Comparison of ENCODE assay signal across 27 cellular contexts in the genomic region with DNA sequence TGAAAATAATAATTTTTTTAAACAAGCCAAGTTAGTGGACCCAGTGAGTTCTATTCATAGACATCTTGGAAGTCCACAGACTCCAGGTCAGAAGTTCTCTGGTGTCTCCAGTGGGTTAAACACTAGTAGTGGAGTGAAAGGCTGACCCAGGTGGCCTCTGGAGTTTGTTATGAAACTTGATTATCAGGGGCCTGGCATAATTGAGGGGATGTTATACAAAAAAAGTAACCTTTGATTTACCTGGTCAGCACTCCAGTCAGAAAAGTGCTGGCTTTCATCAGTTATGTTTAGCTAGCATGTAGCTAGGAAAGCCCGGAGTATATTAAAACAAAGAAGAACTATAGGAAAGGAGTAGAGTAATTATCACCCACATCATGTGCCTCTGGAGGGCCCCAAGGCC.
"Had no signal": no experiment of that assay in that cellular context is flagged by ENCODE, and none has a peak within 500 bp of the region (broad histone marks: within the 10 kb centered on the region; RNA-seq: fewer than 3 reads in every experiment).

No MANE protein-coding gene starts in this region.

- H2AFZ ChIP-seq: neural progenitor cell had no signal

- H3K36me3 ChIP-seq: neural progenitor cell, neutrophil, right atrium auricular region, stomach, suprapubic skin, thoracic aorta, tibial artery, uterus had no signal

- H3K36me3 Mint-ChIP-seq: mesothelial cell of epicardium, naive B cell, natural killer cell, neural progenitor cell had no signal

- H3K9ac ChIP-seq: neural progenitor cell had no signal

- H3K4me3 ChIP-seq: lung, neural progenitor cell, right atrium auricular region, skin epidermis, stomach, suprapubic skin, thoracic aorta, tibial artery, uterus had no signal

- H3K27ac Mint-ChIP-seq: mesothelial cell of epicardium; naive B cell; natural killer cell; nephron progenitor cell; neural progenitor cell; stimulated activated naive B cell treated with anti-CD40 and anti-IgM and Interleukin-4, amounts not matched to agents 10 μg/mL and 1 μg/mL and 100 μg/mL, for 72 hours had no signal

- H3K4me2 ChIP-seq: neural progenitor cell had no signal

- H3K27me3 Mint-ChIP-seq: naive B cell; progenitor cell of endocrine pancreas; stimulated activated naive B cell treated with anti-CD40 and anti-IgM and Interleukin-4, amounts not matched to agents 10 μg/mL and 1 μg/mL and 100 μg/mL, for 72 hours had no signal

- H3K27ac ChIP-seq: neural progenitor cell, neutrophil, right atrium auricular region, skin epidermis, stomach, suprapubic skin, thoracic aorta, tibial artery, uterus had no signal

- ATAC-seq: natural killer cell; sciatic nerve; stimulated activated naive B cell treated with anti-CD40 and anti-IgM and Interleukin-4, amounts not matched to agents 10 μg/mL and 1 μg/mL and 100 μg/mL, for 72 hours; stimulated activated naive CD8-positive, alpha-beta T cell treated with anti-CD3 and anti-CD28 coated beads, Interleukin-15, Interleukin-2, amounts not matched to agents 100 U/mL and 50 U/mL, for 24 hours had no signal

- H3K4me1 ChIP-seq: neural progenitor cell had no signal

- H3K9me3 Mint-ChIP-seq: naive B cell; natural killer cell; neural progenitor cell; stimulated activated naive B cell treated with anti-CD40 and anti-IgM and Interleukin-4, amounts not matched to agents 10 μg/mL and 1 μg/mL and 100 μg/mL, for 72 hours had no signal

- H3K4me3 Mint-ChIP-seq: mesothelial cell of epicardium; naive B cell; natural killer cell; nephron progenitor cell; neural progenitor cell; stimulated activated naive B cell treated with anti-CD40 and anti-IgM and Interleukin-4, amounts not matched to agents 10 μg/mL and 1 μg/mL and 100 μg/mL, for 72 hours had no signal

- H3K9me3 ChIP-seq: neutrophil, right atrium auricular region, stomach, suprapubic skin, thoracic aorta, tibial artery, uterus had no signal

- H3K27me3 ChIP-seq: neural progenitor cell, neutrophil, right atrium auricular region, stomach, suprapubic skin, tibial artery, uterus had no signal

- DNase-seq: hippocampal formation; kidney; mesendoderm; naive B cell; natural killer cell; nephron progenitor cell; occipital lobe; stimulated activated CD4-positive, alpha-beta T cell treated with anti-CD3 and anti-CD28 coated beads, Interleukin-12 subunit alpha, Interleukin-12 subunit beta, amount 100 ng/mL, for 4 hours; stimulated activated CD4-positive, alpha-beta T cell treated with anti-CD3 and anti-CD28 coated beads, Interleukin-15, amount 100 ng/mL, for 24 hours; stimulated activated CD4-positive, alpha-beta T cell treated with anti-CD3 and anti-CD28 coated beads, Interleukin-2, amount 100 ng/mL, for 24 hours; stimulated activated CD4-positive, alpha-beta T cell treated with anti-CD3 and anti-CD28 coated beads, Interleukin-4, amount 100 ng/mL, for 1 hour; stimulated activated naive B cell treated with anti-CD40 and anti-IgM and Interleukin-4, amounts not matched to agents 10 μg/mL and 1 μg/mL and 100 μg/mL, for 72 hours; stimulated activated naive CD8-positive, alpha-beta T cell treated with anti-CD3 and anti-CD28 coated beads, Interleukin-15, Interleukin-2, amounts not matched to agents 100 U/mL and 50 U/mL, for 24 hours; stomach; tibial artery; trophoblast cell; uterus had no signal

- H3K4me1 Mint-ChIP-seq: naive B cell, neural progenitor cell had no signal
